Comparison of ENCODE assay signal across 10 cellular contexts in the genomic region with DNA sequence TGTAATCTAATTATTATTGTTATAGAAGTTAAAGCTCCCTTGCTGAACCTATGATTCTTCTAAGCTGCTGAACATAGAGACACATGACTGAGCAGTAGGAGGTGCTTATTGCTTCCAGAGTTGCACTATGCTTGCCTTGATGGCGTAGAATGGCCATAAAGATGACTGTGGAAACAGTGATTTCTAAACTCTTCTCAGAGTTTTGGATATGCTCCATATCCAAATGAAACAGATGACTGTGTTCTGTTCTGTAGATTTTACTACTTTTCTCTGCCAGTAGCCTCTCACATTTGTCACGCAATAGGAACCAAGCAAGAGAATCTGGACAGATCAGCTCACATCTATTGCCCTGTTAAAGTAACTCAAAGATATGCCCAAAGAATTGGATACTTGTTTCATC.
"Had no signal": no experiment of that assay in that cellular context is flagged by ENCODE, and none has a peak within 500 bp of the region (broad histone marks: within the 10 kb centered on the region; RNA-seq: fewer than 3 reads in every experiment).

No MANE protein-coding gene starts in this region.

- H3K27ac ChIP-seq: adrenal gland, transverse colon, uterus, VCaP had no signal

- H3K36me3 ChIP-seq: adrenal gland, transverse colon, uterus had no signal

- FAIRE-seq: bronchial epithelial cell had no signal

- H3K27me3 ChIP-seq: adrenal gland, transverse colon, uterus had no signal

- DNase-seq: activated CD4-positive, alpha-beta T cell treated with anti-CD3 and anti-CD28 coated beads, Interleukin-2, amount 50 U/mL, for 1 hour; activated CD4-positive, CD25-positive, alpha-beta regulatory T cell treated with anti-CD3 and anti-CD28 coated beads, Interleukin-2, amount 50 U/mL, for 72 hours; activated naive CD4-positive, alpha-beta T cell treated with anti-CD3 and anti-CD28 coated beads, Interleukin-2, amount 10 ng/mL, durations not matched to agents 7 days and 5 days; adrenal gland; effector CD8-positive, alpha-beta T cell; T-helper 17 cell; transverse colon; uterus had no signal

- H3K4me1 ChIP-seq: adrenal gland, uterus had no signal

- H3K4me3 ChIP-seq: adrenal gland, transverse colon, uterus had no signal
